ENCODE assay signal across 21 cellular contexts in the genomic region with DNA sequence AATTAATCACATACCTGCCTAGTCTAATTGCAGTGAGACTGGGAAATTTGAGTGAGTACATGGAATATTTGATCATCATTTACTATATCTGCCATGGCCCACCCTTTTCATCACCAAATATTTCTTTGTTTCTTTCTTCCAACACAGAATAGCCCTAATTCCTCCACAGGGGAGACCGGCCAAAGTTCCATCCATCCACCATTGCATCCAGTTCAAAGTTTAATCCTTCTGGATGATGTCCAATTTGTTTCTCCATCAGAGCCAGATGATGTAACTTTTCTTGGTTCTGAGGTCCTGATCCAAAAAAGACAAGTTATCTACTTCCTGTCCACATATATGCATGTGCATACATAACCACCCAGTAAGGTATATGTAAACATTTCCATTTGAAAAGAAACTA.
"Had no signal": no experiment of that assay in that cellular context is flagged by ENCODE, and none has a peak within 500 bp of the region (broad histone marks: within the 10 kb centered on the region; RNA-seq: fewer than 3 reads in every experiment).

No MANE protein-coding gene starts in this region.

- H3K9me3 Mint-ChIP-seq: activated naive CD4-positive, alpha-beta T cell treated with anti-CD3 and anti-CD28 coated beads, Interleukin-2, amount 50 U/mL, for 72 hours; activated T-cell treated with anti-CD3 and anti-CD28 coated beads, Interleukin-2, amount 50 U/mL, for 24 hours; activated T-helper 17 cell treated with anti-CD3 and anti-CD28 coated beads, Interleukin-2, amount 50 U/mL, for 72 hours; stimulated activated naive CD8-positive, alpha-beta T cell treated with anti-CD3 and anti-CD28 coated beads, Interleukin-15, Interleukin-2, amounts not matched to agents 100 ng/mL and 50 ng/mL, for 24 hours; type B pancreatic cell had no signal

- DNase-seq: activated CD4-positive, alpha-beta T cell treated with anti-CD3 and anti-CD28 coated beads, Interleukin-2, amount 50 U/mL, for 1 hour; activated CD4-positive, CD25-positive, alpha-beta regulatory T cell treated with anti-CD3 and anti-CD28 coated beads, Interleukin-2, amount 50 U/mL, for 72 hours; activated CD8-positive, alpha-beta memory T cell treated with anti-CD3 and anti-CD28 coated beads, Interleukin-2, amount 50 U/mL, for 4 hours; activated T-cell treated with anti-CD3 and anti-CD28 coated beads, Interleukin-2, amount 50 U/mL, for 24 hours; adrenal gland; left colon; lower lobe of right lung; mesendoderm; mucosa of descending colon; nucleus accumbens; posterior cingulate gyrus; SIG-M5; SK-N-SH; stimulated activated CD4-positive, alpha-beta T cell treated with anti-CD3 and anti-CD28 coated beads, Interleukin-4, amount 100 ng/mL, for 24 hours; T-helper 2 cell had no signal

- H3K9me3 ChIP-seq: adrenal gland, heart left ventricle, lower lobe of right lung, mucosa of descending colon, SK-N-SH had no signal

- H3K4me3 Mint-ChIP-seq: activated T-cell treated with anti-CD3 and anti-CD28 coated beads, Interleukin-2, amount 50 U/mL, for 24 hours; activated T-helper 17 cell treated with anti-CD3 and anti-CD28 coated beads, Interleukin-2, amount 50 U/mL, for 72 hours; stimulated activated naive CD8-positive, alpha-beta T cell treated with anti-CD3 and anti-CD28 coated beads, Interleukin-15, Interleukin-2, amounts not matched to agents 100 ng/mL and 50 ng/mL, for 24 hours; type B pancreatic cell had no signal

- H3K27me3 ChIP-seq: adrenal gland, heart left ventricle had no signal

- H3K36me3 Mint-ChIP-seq: activated naive CD4-positive, alpha-beta T cell treated with anti-CD3 and anti-CD28 coated beads, Interleukin-2, amount 50 U/mL, for 72 hours; type B pancreatic cell had no signal

- H3K4me1 ChIP-seq: adrenal gland, lower lobe of right lung had no signal

- H3K27ac ChIP-seq: adrenal gland, lower lobe of right lung, VCaP had no signal

- H3K4me1 Mint-ChIP-seq: activated T-helper 17 cell treated with anti-CD3 and anti-CD28 coated beads, Interleukin-2, amount 50 U/mL, for 72 hours had no signal

- H3K27me3 Mint-ChIP-seq: activated T-cell treated with anti-CD3 and anti-CD28 coated beads, Interleukin-2, amount 50 U/mL, for 24 hours; stimulated activated naive CD8-positive, alpha-beta T cell treated with anti-CD3 and anti-CD28 coated beads, Interleukin-15, Interleukin-2, amounts not matched to agents 100 ng/mL and 50 ng/mL, for 24 hours; type B pancreatic cell had no signal

- H3K4me3 ChIP-seq: adrenal gland, heart left ventricle, lower lobe of right lung, mucosa of descending colon had no signal

- ATAC-seq: activated naive CD4-positive, alpha-beta T cell treated with anti-CD3 and anti-CD28 coated beads, Interleukin-2, amount 50 U/mL, for 72 hours; activated T-helper 17 cell treated with anti-CD3 and anti-CD28 coated beads, Interleukin-2, amount 50 U/mL, for 72 hours; left colon; mucosa of descending colon had no signal

- H3K27ac Mint-ChIP-seq: activated naive CD4-positive, alpha-beta T cell treated with anti-CD3 and anti-CD28 coated beads, Interleukin-2, amount 50 U/mL, for 72 hours; activated T-cell treated with anti-CD3 and anti-CD28 coated beads, Interleukin-2, amount 50 U/mL, for 24 hours; activated T-helper 17 cell treated with anti-CD3 and anti-CD28 coated beads, Interleukin-2, amount 50 U/mL, for 72 hours; stimulated activated naive CD8-positive, alpha-beta T cell treated with anti-CD3 and anti-CD28 coated beads, Interleukin-15, Interleukin-2, amounts not matched to agents 100 ng/mL and 50 ng/mL, for 24 hours; type B pancreatic cell had no signal

- H3K36me3 ChIP-seq: adrenal gland, heart left ventricle, lower lobe of right lung had no signal
